In the genomic region with DNA sequence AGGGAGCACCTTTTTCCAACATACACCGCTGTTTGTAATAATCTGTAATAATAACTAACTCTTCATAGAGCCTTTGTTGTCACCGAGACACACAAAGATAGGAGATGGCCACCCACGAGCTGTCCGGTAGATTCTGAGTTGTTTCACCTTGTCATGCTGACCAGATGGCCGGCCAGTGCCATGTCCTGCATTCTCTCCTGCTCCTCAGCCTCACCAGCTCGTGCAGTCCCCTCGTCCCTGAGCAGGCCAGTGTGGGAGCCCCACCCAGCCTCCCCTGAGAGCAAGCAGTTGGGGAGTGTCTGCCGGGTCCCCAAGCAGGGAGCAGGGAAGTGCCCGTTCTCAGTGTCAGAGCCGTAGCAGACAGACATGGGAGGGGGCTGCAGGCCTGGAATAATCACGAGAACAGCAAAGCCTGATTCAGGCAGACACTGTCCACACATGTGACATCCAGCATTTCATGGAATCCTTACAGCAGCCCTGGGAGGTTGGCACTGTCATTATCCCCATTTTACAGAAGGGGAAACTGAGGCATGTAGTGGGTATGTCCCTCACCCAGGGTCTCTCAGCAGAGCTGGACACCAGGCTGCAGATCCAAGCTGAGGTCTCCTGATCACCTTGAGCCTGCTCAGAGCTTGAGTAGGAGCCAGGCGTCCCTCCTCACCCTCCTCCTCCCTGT, we compare ENCODE assay signal across 1 cellular context.
TF ChIP-seq lines count a peak whose summit lies in the region.

No MANE protein-coding gene starts in this region.

TF ChIP-seq in HepG2, 621 proteins besides CTCF, POLR2A, EP300 and RAD21 (continues in another document):
- TF ChIP-seq, protein P1, sequence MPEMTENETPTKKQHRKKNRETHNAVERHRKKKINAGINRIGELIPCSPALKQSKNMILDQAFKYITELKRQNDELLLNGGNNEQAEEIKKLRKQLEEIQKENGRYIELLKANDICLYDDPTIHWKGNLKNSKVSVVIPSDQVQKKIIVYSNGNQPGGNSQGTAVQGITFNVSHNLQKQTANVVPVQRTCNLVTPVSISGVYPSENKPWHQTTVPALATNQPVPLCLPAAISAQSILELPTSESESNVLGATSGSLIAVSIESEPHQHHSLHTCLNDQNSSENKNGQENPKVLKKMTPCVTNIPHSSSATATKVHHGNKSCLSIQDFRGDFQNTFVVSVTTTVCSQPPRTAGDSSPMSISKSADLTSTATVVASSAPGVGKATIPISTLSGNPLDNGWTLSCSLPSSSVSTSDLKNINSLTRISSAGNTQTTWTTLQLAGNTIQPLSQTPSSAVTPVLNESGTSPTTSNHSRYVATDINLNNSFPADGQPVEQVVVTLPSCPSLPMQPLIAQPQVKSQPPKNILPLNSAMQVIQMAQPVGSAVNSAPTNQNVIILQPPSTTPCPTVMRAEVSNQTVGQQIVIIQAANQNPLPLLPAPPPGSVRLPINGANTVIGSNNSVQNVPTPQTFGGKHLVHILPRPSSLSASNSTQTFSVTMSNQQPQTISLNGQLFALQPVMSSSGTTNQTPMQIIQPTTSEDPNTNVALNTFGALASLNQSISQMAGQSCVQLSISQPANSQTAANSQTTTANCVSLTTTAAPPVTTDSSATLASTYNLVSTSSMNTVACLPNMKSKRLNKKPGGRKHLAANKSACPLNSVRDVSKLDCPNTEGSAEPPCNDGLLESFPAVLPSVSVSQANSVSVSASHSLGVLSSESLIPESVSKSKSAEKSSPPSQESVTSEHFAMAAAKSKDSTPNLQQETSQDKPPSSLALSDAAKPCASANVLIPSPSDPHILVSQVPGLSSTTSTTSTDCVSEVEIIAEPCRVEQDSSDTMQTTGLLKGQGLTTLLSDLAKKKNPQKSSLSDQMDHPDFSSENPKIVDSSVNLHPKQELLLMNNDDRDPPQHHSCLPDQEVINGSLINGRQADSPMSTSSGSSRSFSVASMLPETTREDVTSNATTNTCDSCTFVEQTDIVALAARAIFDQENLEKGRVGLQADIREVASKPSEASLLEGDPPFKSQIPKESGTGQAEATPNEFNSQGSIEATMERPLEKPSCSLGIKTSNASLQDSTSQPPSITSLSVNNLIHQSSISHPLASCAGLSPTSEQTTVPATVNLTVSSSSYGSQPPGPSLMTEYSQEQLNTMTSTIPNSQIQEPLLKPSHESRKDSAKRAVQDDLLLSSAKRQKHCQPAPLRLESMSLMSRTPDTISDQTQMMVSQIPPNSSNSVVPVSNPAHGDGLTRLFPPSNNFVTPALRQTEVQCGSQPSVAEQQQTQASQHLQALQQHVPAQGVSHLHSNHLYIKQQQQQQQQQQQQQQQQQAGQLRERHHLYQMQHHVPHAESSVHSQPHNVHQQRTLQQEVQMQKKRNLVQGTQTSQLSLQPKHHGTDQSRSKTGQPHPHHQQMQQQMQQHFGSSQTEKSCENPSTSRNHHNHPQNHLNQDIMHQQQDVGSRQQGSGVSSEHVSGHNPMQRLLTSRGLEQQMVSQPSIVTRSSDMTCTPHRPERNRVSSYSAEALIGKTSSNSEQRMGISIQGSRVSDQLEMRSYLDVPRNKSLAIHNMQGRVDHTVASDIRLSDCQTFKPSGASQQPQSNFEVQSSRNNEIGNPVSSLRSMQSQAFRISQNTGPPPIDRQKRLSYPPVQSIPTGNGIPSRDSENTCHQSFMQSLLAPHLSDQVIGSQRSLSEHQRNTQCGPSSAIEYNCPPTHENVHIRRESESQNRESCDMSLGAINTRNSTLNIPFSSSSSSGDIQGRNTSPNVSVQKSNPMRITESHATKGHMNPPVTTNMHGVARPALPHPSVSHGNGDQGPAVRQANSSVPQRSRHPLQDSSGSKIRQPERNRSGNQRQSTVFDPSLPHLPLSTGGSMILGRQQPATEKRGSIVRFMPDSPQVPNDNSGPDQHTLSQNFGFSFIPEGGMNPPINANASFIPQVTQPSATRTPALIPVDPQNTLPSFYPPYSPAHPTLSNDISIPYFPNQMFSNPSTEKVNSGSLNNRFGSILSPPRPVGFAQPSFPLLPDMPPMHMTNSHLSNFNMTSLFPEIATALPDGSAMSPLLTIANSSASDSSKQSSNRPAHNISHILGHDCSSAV (CRISPR knock-in tag; IDR thresholded peaks at IDR 0.05; ENCODE audit: borderline replicate concordance): no peak
- TF ChIP-seq ZEB1 (IDR thresholded peaks at IDR 0.05; ENCODE audit: insufficient replicate concordance, low read depth) (no peak), MTF2 (CRISPR knock-in tag; IDR thresholded peaks at IDR 0.05; ENCODE audit: borderline replicate concordance) (0 out of 2 replicates have a peak, but pooled peaks have one; percentile 9), NAIF1 (CRISPR knock-in tag; IDR thresholded peaks at IDR 0.05; ENCODE audit: borderline replicate concordance) (no peak), ZNF883 (CRISPR knock-in tag; IDR thresholded peaks at IDR 0.05; ENCODE audit: not compliant biosample characterization) (no peak), NRL (CRISPR knock-in tag; IDR thresholded peaks at IDR 0.05; ENCODE audit: borderline replicate concordance) (peak; percentile 24), ZNF713 (CRISPR knock-in tag; IDR thresholded peaks at IDR 0.05) (no peak), ZC3H4 (CRISPR knock-in tag; IDR thresholded peaks at IDR 0.05; ENCODE audit: borderline replicate concordance) (no peak), XRCC5 (optimal IDR thresholded peaks at IDR 0.05; ENCODE audit: low read length) (no peak), IRF1 (CRISPR knock-in tag; IDR thresholded peaks at IDR 0.05; ENCODE audit: low read depth) (no peak), RFXANK (CRISPR knock-in tag; IDR thresholded peaks at IDR 0.05) (no peak), ZNF562 (CRISPR knock-in tag; IDR thresholded peaks at IDR 0.05; ENCODE audit: borderline replicate concordance) (no peak), ZNF629 (CRISPR knock-in tag; conservative IDR thresholded peaks at IDR 0.05) (peak; percentile 75), ATF7-NPFF (CRISPR knock-in tag; IDR thresholded peaks at IDR 0.05; ENCODE audit: low read depth) (0 out of 2 replicates have a peak, but pooled peaks have one; percentile 6), ELF4 (CRISPR knock-in tag; IDR thresholded peaks at IDR 0.05; ENCODE audit: borderline replicate concordance) (no peak), HNF4A (CRISPR knock-in tag; IDR thresholded peaks at IDR 0.05) (no peak), ZNF770 (CRISPR knock-in tag; IDR thresholded peaks at IDR 0.05) (no peak), GRHL1 (CRISPR knock-in tag; conservative IDR thresholded peaks at IDR 0.05) (no peak), NFE2L1 (CRISPR knock-in tag; IDR thresholded peaks at IDR 0.05; ENCODE audit: borderline replicate concordance) (0 out of 2 replicates have a peak, but pooled peaks have one; percentile 26)
- TF ChIP-seq, protein P2, sequence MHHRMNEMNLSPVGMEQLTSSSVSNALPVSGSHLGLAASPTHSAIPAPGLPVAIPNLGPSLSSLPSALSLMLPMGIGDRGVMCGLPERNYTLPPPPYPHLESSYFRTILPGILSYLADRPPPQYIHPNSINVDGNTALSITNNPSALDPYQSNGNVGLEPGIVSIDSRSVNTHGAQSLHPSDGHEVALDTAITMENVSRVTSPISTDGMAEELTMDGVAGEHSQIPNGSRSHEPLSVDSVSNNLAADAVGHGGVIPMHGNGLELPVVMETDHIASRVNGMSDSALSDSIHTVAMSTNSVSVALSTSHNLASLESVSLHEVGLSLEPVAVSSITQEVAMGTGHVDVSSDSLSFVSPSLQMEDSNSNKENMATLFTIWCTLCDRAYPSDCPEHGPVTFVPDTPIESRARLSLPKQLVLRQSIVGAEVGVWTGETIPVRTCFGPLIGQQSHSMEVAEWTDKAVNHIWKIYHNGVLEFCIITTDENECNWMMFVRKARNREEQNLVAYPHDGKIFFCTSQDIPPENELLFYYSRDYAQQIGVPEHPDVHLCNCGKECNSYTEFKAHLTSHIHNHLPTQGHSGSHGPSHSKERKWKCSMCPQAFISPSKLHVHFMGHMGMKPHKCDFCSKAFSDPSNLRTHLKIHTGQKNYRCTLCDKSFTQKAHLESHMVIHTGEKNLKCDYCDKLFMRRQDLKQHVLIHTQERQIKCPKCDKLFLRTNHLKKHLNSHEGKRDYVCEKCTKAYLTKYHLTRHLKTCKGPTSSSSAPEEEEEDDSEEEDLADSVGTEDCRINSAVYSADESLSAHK (CRISPR knock-in tag; IDR thresholded peaks at IDR 0.05; ENCODE audit: borderline replicate concordance): no peak
- TF ChIP-seq, protein P3, sequence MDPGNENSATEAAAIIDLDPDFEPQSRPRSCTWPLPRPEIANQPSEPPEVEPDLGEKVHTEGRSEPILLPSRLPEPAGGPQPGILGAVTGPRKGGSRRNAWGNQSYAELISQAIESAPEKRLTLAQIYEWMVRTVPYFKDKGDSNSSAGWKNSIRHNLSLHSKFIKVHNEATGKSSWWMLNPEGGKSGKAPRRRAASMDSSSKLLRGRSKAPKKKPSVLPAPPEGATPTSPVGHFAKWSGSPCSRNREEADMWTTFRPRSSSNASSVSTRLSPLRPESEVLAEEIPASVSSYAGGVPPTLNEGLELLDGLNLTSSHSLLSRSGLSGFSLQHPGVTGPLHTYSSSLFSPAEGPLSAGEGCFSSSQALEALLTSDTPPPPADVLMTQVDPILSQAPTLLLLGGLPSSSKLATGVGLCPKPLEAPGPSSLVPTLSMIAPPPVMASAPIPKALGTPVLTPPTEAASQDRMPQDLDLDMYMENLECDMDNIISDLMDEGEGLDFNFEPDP (CRISPR knock-in tag; conservative IDR thresholded peaks at IDR 0.05): no peak
- TF ChIP-seq, protein P4, sequence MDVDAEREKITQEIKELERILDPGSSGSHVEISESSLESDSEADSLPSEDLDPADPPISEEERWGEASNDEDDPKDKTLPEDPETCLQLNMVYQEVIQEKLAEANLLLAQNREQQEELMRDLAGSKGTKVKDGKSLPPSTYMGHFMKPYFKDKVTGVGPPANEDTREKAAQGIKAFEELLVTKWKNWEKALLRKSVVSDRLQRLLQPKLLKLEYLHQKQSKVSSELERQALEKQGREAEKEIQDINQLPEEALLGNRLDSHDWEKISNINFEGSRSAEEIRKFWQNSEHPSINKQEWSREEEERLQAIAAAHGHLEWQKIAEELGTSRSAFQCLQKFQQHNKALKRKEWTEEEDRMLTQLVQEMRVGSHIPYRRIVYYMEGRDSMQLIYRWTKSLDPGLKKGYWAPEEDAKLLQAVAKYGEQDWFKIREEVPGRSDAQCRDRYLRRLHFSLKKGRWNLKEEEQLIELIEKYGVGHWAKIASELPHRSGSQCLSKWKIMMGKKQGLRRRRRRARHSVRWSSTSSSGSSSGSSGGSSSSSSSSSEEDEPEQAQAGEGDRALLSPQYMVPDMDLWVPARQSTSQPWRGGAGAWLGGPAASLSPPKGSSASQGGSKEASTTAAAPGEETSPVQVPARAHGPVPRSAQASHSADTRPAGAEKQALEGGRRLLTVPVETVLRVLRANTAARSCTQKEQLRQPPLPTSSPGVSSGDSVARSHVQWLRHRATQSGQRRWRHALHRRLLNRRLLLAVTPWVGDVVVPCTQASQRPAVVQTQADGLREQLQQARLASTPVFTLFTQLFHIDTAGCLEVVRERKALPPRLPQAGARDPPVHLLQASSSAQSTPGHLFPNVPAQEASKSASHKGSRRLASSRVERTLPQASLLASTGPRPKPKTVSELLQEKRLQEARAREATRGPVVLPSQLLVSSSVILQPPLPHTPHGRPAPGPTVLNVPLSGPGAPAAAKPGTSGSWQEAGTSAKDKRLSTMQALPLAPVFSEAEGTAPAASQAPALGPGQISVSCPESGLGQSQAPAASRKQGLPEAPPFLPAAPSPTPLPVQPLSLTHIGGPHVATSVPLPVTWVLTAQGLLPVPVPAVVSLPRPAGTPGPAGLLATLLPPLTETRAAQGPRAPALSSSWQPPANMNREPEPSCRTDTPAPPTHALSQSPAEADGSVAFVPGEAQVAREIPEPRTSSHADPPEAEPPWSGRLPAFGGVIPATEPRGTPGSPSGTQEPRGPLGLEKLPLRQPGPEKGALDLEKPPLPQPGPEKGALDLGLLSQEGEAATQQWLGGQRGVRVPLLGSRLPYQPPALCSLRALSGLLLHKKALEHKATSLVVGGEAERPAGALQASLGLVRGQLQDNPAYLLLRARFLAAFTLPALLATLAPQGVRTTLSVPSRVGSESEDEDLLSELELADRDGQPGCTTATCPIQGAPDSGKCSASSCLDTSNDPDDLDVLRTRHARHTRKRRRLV (CRISPR knock-in tag; IDR thresholded peaks at IDR 0.05): no peak
- TF ChIP-seq, protein P5, sequence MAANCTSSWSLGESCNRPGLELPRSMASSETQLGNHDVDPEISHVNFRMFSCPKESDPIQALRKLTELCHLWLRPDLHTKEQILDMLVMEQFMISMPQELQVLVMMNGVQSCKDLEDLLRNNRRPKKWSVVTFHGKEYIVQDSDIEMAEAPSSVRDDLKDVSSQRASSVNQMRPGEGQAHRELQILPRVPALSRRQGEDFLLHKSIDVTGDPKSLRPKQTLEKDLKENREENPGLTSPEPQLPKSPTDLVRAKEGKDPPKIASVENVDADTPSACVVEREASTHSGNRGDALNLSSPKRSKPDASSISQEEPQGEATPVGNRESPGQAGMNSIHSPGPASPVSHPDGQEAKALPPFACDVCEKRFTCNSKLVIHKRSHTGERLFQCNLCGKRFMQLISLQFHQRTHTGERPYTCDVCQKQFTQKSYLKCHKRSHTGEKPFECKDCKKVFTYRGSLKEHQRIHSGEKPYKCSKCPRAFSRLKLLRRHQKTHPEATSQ (CRISPR knock-in tag; IDR thresholded peaks at IDR 0.05; ENCODE audit: borderline replicate concordance): no peak
